In genomic region chr15:80203361-80203885, GRCh38 we compare ENCODE assay signal across 14 cellular contexts. TPM values are rescaled to one million over a fixed set of nuclear protein-coding genes. Genes with fewer than 3 reads are reported as not detected.
"Had no signal": no experiment of that assay in that cellular context is flagged by ENCODE, and none has a peak within 500 bp of the region (broad histone marks: within the 10 kb centered on the region; RNA-seq: fewer than 3 reads in every experiment).

No MANE protein-coding gene starts in this region.

- ATAC-seq: body of pancreas, right cardiac atrium had no signal

- H3K36me3 ChIP-seq: adrenal gland, left ventricle myocardium inferior, thyroid gland had no signal

- H3K4me1 ChIP-seq: adrenal gland, body of pancreas, left ventricle myocardium inferior, thyroid gland had no signal

- H3K27ac ChIP-seq: adrenal gland, body of pancreas, left ventricle myocardium inferior, thyroid gland had no signal

- H3K4me3 ChIP-seq: adrenal gland, body of pancreas, left ventricle myocardium inferior, thyroid gland had no signal

- H3K9me3 ChIP-seq: adrenal gland, body of pancreas, left ventricle myocardium inferior, thyroid gland had no signal

- H3K27me3 ChIP-seq: adrenal gland, body of pancreas, thyroid gland had no signal

- DNase-seq: activated CD4-positive, alpha-beta T cell treated with anti-CD3 and anti-CD28 coated beads, Interleukin-2, amount 50 U/mL, for 1 hour; activated naive CD4-positive, alpha-beta T cell treated with anti-CD3 and anti-CD28 coated beads, Interleukin-2, amount 50 U/mL, for 16 hours; activated T-cell treated with anti-CD3 and anti-CD28 coated beads, Interleukin-2, amount 50 U/mL, for 1 hour; body of pancreas; dermis blood vessel endothelial cell; glutamatergic neuron; left ventricle myocardium inferior; right cardiac atrium; small intestine; T-helper 2 cell had no signal

RNA-seq across cellular contexts. Expression of gene CTXND1, which starts 48.6 kb away (rescaled TPM):
- total RNA-seq: dermis blood vessel endothelial cell, fibroblast of villous mesenchyme, mesenteric fat pad had no signal
